Comparison of ENCODE assay signal across 12 cellular contexts in the genomic region with DNA sequence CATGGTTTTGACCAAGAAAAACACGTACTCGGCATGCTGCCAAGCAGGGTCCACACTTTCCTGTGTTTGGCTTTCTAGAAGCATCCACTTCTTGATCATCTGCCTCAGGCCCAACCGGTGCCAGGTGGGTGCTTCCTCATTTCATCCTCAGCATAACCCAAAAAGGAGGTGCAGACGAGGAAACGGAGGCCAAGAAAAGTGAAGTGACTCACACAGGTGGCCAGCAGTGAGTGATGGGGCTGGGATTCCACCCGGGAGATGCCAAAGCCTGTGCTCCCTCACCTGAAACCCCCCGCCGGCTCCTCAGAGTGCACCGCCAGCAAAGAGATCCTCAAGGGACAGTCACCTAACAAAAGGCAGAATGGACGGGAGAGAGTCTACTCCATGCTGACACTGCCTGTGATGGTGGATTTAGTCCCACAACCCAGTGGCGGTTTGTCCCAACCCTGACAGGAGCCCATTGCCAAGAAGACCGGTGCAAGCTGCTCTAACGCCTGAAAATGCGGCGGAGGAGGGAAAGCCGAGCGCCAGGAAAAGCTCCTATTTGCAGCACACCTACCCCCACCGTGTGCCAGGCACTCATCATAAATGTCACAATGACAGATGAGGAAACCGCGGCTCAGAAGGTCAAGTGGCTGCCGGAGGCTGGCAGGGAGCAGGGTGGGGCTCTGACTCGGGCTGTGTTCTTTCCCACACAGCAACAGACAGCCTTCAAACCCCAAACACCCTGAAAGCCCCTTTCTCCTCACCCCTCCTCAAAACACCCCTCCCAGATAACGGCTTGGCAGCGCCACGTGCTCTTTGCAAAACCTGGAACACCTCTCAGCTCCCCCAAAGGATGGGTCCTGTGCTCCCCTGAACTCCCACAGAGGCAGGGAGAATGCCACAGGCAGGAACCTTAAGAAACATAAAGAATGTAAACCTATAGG. TPM values are rescaled to one million over a fixed set of nuclear protein-coding genes. Genes with fewer than 3 reads are reported as not detected.
DNase-seq lines count a peak whose midpoint lies in the region; ATAC-seq and TF ChIP-seq lines count a peak whose summit lies in the region.
"Had no signal": no experiment of that assay in that cellular context is flagged by ENCODE, and none has a peak within 500 bp of the region (broad histone marks: within the 10 kb centered on the region; RNA-seq: fewer than 3 reads in every experiment).

No MANE protein-coding gene starts in this region.

- peaks cover 96% of the 10 kb centered on the region for H4K20me1 ChIP-seq in neural cell (ENCODE audit: insufficient read depth)

- H3K27ac ChIP-seq in neural cell (ENCODE audit: low read length) (peak overlapping the region; percentile 20), heart right ventricle (peak overlapping the region in 1 of 10 donors; percentile 55), gastrocnemius medialis (no peak overlapping the region)

- H3K79me2 ChIP-seq in neural cell (replicated peaks; ENCODE audit: insufficient read depth, low read length) = peaks cover 100% of the 10 kb centered on the region

- peak; percentile 30 to 60 for ATAC-seq in activated naive CD4-positive, alpha-beta T cell treated with anti-CD3 and anti-CD28 coated beads, Interleukin-2, amount 50 U/mL, for 72 hours
- ATAC-seq in heart right ventricle = no peak
- no peak for ATAC-seq in gastrocnemius medialis
- ATAC-seq in GM18511 (IDR thresholded peaks at IDR 0.05; ENCODE audit: unreplicated experiment) = no peak

- H3K27me3 Mint-ChIP-seq in IgD-negative memory B cell = peaks cover 26% of the 10 kb centered on the region

- H3K9me3 ChIP-seq in neural cell (ENCODE audit: low read length) (no peaks in the 10 kb centered on the region), heart right ventricle (no peaks in the 10 kb centered on the region), gastrocnemius medialis (no peaks in the 10 kb centered on the region)

- H3K9me3 Mint-ChIP-seq in IgD-negative memory B cell = no peaks in the 10 kb centered on the region
- no peaks in the 10 kb centered on the region for H3K9me3 Mint-ChIP-seq in activated naive CD4-positive, alpha-beta T cell treated with anti-CD3 and anti-CD28 coated beads, Interleukin-2, amount 50 U/mL, for 72 hours

- no peaks in the 10 kb centered on the region for H3K9me2 ChIP-seq in neural cell (ENCODE audit: insufficient read depth, low read length)

- H3K27me3 ChIP-seq in neural cell (ENCODE audit: insufficient read depth, low read depth, low read length) (no peaks in the 10 kb centered on the region), heart right ventricle (peaks cover 0 to 99% (median 80%) of the 10 kb centered on the region in 7 donors), gastrocnemius medialis (peaks cover 0 to 24% (median 7%) of the 10 kb centered on the region in 3 donors)

- H3K4me2 ChIP-seq in neural cell (ENCODE audit: low read length) = no peak overlapping the region

- intact Hi-C loops in heart right ventricle (cut with DNase I) (no loop called here), gastrocnemius medialis (cut with DNase I; ENCODE audit: low total_unique reads) (no loop called here)

- DNase-seq in T-helper 22 cell (ENCODE audit: low read depth) (peak; percentile 73), heart right ventricle (no peak), gastrocnemius medialis (no peak)
- peak in 1 of 2 donors; percentile 83 for DNase-seq in activated naive CD4-positive, alpha-beta T cell treated with anti-CD3 and anti-CD28 coated beads, Interleukin-2, amount 50 U/mL, for 72 hours (ENCODE audit: low spot score in 2 of 2)
- DNase-seq: amniotic stem cell, dorsolateral prefrontal cortex, glutamatergic neuron, IMR-90, NCI-H2029 treated with DMSO at 0.1 percent for 48 hours had no signal

- no peak for TF ChIP-seq EP300 in neural cell (conservative IDR thresholded peaks at IDR 0.05; ENCODE audit: poor library complexity, severe bottlenecking)

- TF ChIP-seq POLR2A in gastrocnemius medialis (IDR thresholded peaks at IDR 0.05) = no peak

- TF ChIP-seq RAD21 in neural cell (conservative IDR thresholded peaks at IDR 0.05) = no peak

- no peaks in the 10 kb centered on the region for H3K36me3 Mint-ChIP-seq in IgD-negative memory B cell
- peaks cover 46 to 79% of the 10 kb centered on the region in 2 donors for H3K36me3 Mint-ChIP-seq in activated naive CD4-positive, alpha-beta T cell treated with anti-CD3 and anti-CD28 coated beads, Interleukin-2, amount 50 U/mL, for 72 hours

- H3K4me1 Mint-ChIP-seq in IgD-negative memory B cell = peaks cover 0 to 4% (median 0%) of the 10 kb centered on the region in 3 donors

- H3K27ac Mint-ChIP-seq in IgD-negative memory B cell = peak overlapping the region in 2 of 3 donors; percentile 23 to 43
- peak overlapping the region; percentile 86 to 94 for H3K27ac Mint-ChIP-seq in activated naive CD4-positive, alpha-beta T cell treated with anti-CD3 and anti-CD28 coated beads, Interleukin-2, amount 50 U/mL, for 72 hours

- peaks cover 18% of the 10 kb centered on the region for H3K36me3 ChIP-seq in neural cell (ENCODE audit: insufficient read depth, low read length)
- no peaks in the 10 kb centered on the region for H3K36me3 ChIP-seq in heart right ventricle
- H3K36me3 ChIP-seq in gastrocnemius medialis = no peaks in the 10 kb centered on the region

- H3F3A ChIP-seq in neural cell (ENCODE audit: insufficient read depth, low read length, poor library complexity, severe bottlenecking) = no peaks in the 10 kb centered on the region

- 70 to 72% methylated on average over 25 of the region's 25 CpGs for WGBS in heart right ventricle, 2 donors

- no peak overlapping the region for H2AFZ ChIP-seq in neural cell (ENCODE audit: low read depth, low read length)

- H3K9ac ChIP-seq in neural cell (ENCODE audit: low read length) = no peak overlapping the region

- H3K4me1 ChIP-seq in heart right ventricle (no peaks in the 10 kb centered on the region), gastrocnemius medialis (no peaks in the 10 kb centered on the region)

- H3K4me3 ChIP-seq in neural cell (ENCODE audit: low read length) = peak overlapping the region; percentile 91
- H3K4me3 ChIP-seq in heart right ventricle = peak overlapping the region in 1 of 10 donors; percentile 9
- no peak overlapping the region for H3K4me3 ChIP-seq in gastrocnemius medialis
- H3K4me3 ChIP-seq: dorsolateral prefrontal cortex had no signal

- H3K4me3 Mint-ChIP-seq in IgD-negative memory B cell = no peak overlapping the region

- TF ChIP-seq CTCF in neural cell (IDR thresholded peaks at IDR 0.05; ENCODE audit: poor library complexity, severe bottlenecking) = no peak
- TF ChIP-seq CTCF in heart right ventricle (IDR thresholded peaks at IDR 0.05) = no peak
- no peak for TF ChIP-seq CTCF in gastrocnemius medialis (IDR thresholded peaks at IDR 0.05 in 4 of 5, conservative IDR thresholded peaks at IDR 0.05 in 1 of 5)

- in situ Hi-C loops in gastrocnemius medialis (cut with MboI; ENCODE audit: low sequenced_read_pairs in 4 of 4) = loop anchor here in 1 of 4 donors (25.0 kb wide), 1 partner anchor 1116 kb away; no protein-coding TSS in a partner anchor

TF ChIP-seq in neural cell, 6 proteins besides CTCF, POLR2A, EP300 and RAD21:
- TF ChIP-seq POLR2AphosphoS5 (IDR thresholded peaks at IDR 0.05) (no peak), SMC3 (conservative IDR thresholded peaks at IDR 0.05; ENCODE audit: poor library complexity) (no peak), TAF1 (IDR thresholded peaks at IDR 0.05; ENCODE audit: low read depth) (no peak), MXI1 (conservative IDR thresholded peaks at IDR 0.05; ENCODE audit: poor library complexity, severe bottlenecking) (no peak), EZH2 (IDR thresholded peaks at IDR 0.05; ENCODE audit: borderline replicate concordance, insufficient read depth, low read length, poor library complexity, severe bottlenecking) (no peak)
- TF ChIP-seq, protein P1, sequence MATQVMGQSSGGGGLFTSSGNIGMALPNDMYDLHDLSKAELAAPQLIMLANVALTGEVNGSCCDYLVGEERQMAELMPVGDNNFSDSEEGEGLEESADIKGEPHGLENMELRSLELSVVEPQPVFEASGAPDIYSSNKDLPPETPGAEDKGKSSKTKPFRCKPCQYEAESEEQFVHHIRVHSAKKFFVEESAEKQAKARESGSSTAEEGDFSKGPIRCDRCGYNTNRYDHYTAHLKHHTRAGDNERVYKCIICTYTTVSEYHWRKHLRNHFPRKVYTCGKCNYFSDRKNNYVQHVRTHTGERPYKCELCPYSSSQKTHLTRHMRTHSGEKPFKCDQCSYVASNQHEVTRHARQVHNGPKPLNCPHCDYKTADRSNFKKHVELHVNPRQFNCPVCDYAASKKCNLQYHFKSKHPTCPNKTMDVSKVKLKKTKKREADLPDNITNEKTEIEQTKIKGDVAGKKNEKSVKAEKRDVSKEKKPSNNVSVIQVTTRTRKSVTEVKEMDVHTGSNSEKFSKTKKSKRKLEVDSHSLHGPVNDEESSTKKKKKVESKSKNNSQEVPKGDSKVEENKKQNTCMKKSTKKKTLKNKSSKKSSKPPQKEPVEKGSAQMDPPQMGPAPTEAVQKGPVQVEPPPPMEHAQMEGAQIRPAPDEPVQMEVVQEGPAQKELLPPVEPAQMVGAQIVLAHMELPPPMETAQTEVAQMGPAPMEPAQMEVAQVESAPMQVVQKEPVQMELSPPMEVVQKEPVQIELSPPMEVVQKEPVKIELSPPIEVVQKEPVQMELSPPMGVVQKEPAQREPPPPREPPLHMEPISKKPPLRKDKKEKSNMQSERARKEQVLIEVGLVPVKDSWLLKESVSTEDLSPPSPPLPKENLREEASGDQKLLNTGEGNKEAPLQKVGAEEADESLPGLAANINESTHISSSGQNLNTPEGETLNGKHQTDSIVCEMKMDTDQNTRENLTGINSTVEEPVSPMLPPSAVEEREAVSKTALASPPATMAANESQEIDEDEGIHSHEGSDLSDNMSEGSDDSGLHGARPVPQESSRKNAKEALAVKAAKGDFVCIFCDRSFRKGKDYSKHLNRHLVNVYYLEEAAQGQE (IDR thresholded peaks at IDR 0.05; ENCODE audit: borderline replicate concordance) = no peak

RNA-seq across cellular contexts. Expression of gene BCL11B, which starts 18.8 kb away (rescaled TPM):
- 0.38 TPM for polyA plus RNA-seq in IgD-negative memory B cell
- total RNA-seq in activated naive CD4-positive, alpha-beta T cell treated with anti-CD3 and anti-CD28 coated beads, Interleukin-2, amount 50 U/mL, for 72 hours = 10 to 100 TPM; 57.8 to 65.7 TPM
- polyA plus RNA-seq in neural cell = 98.9 and 104 TPM in 2 replicates
- polyA minus RNA-seq in neural cell = 259 and 270 TPM in 2 replicates
- total RNA-seq in heart right ventricle = 1 to 10 TPM in 1 of 10 donors, under 1 TPM in 8, not detected in 1; 0.05 to 1.9 (median 0.13) TPM
- under 1 TPM in 1 of 2 donors, not detected in 1; 0.03 TPM for polyA plus RNA-seq in heart right ventricle
- under 1 TPM in 3 of 4 donors, not detected in 1; 0.05 to 0.62 (median 0.18) TPM for total RNA-seq in gastrocnemius medialis
- polyA plus RNA-seq: IMR-90 had no signal

Comparison
In these comparisons a context has a peak if more than half of its experiments do, and no peak if none do; other contexts are left out.
1. ATAC-seq: peak in activated naive CD4-positive, alpha-beta T cell treated with anti-CD3 and anti-CD28 coated beads, Interleukin-2, amount 50 U/mL, for 72 hours (2 of 2); none in heart right ventricle (0 of 8), gastrocnemius medialis (0 of 2) and GM18511 (single experiment).
2. RNA of gene BCL11B, which starts 18.8 kb away (total RNA-seq): 57.8 to 65.7 TPM in activated naive CD4-positive, alpha-beta T cell treated with anti-CD3 and anti-CD28 coated beads, Interleukin-2, amount 50 U/mL, for 72 hours; 0.05 to 0.62 TPM in gastrocnemius medialis and 0.05 to 1.9 TPM in heart right ventricle; every median in the first group is over 10 times any median in the second.